In the genomic region with DNA sequence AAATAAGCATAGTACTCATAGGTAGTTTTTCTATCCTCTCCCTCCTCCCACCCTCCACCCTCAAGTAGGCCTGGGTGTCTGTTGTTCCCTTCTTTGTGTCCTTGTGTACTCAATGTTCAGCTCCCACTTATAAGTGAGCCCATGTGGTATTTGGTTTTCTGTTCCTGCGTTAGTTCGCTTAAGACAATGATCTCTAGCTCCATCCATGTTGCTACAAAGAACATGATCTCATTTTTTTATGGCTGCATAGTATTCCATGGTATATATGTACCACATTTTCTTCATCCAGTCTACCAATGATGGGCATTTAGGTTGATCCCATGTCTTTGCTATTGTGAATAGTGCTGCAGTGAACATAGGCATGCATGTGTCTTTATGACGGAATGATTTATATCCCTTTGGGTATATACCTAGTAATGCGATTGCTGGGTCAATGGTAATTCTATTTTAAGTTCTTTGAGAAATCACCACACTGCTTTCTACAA, we compare ENCODE assay signal across 8 cellular contexts. TPM values are rescaled to one million over a fixed set of nuclear protein-coding genes. Genes with fewer than 3 reads are reported as not detected.
DNase-seq lines count a peak whose midpoint lies in the region; ATAC-seq and TF ChIP-seq lines count a peak whose summit lies in the region.
"Not testable (repeated sequence)": the region's sequence is repeated elsewhere in the genome, so short reads cannot be mapped to it uniquely, and the experiment has no call there.
"Had no signal": no experiment of that assay in that cellular context is flagged by ENCODE, and none has a peak within 500 bp of the region (broad histone marks: within the 10 kb centered on the region; RNA-seq: fewer than 3 reads in every experiment).

No MANE protein-coding gene starts in this region.

- H3K27ac ChIP-seq in CD8-positive, alpha-beta memory T cell (ENCODE audit: low read depth, low read length), result not testable (repeated sequence)
- peak overlapping the region; percentile 76; the same call in 1 of the 2 replicates for H3K27ac ChIP-seq in MM.1S (ENCODE audit: low read length)

- CTCF ChIA-PET in CD8-positive, alpha-beta memory T cell (lab: Charles Lee), result interaction anchor here (1.0 to 4.5 kb wide), 4 partner anchors 17 to 80 kb away, joined by 4 to 23 read pairs (median 4); a partner anchor contains a TSS
- CTCF ChIA-PET in activated CD8-positive, alpha-beta memory T cell treated with anti-CD3 and anti-CD28 coated beads, Interleukin-2, amount 10 ng/mL, durations not matched to agents 7 days and 5 days (lab: Charles Lee), result interaction anchor here (0.9 to 2.8 kb wide), 8 partner anchors 8 to 262 kb away, joined by 3 to 15 read pairs (median 4); a partner anchor contains a TSS

- not testable (repeated sequence) for H3K36me3 Mint-ChIP-seq in CD8-positive, alpha-beta memory T cell; activated naive CD8-positive, alpha-beta T cell; progenitor cell of endocrine pancreas (ENCODE audit: insufficient read depth)
- peaks cover 45% of the 10 kb centered on the region for H3K36me3 Mint-ChIP-seq in T-helper 2 cell treated with Interferon-gamma antibody and Interleukin-4, amounts not matched to agents 5 μg/mL and 100 μg/mL, for 36 hours (ENCODE audit: low read depth)
- H3K36me3 Mint-ChIP-seq in activated CD8-positive, alpha-beta memory T cell treated with anti-CD3 and anti-CD28 coated beads, Interleukin-2, amount 10 ng/mL, durations not matched to agents 7 days and 5 days, result peaks cover 14% of the 10 kb centered on the region
- H3K36me3 Mint-ChIP-seq in immature natural killer cell, result peaks cover 10 to 18% (median 15%) of the 10 kb centered on the region in 3 donors

- H3K9me3 Mint-ChIP-seq in CD8-positive, alpha-beta memory T cell; activated CD8-positive, alpha-beta memory T cell treated with anti-CD3 and anti-CD28 coated beads, Interleukin-2, amount 10 ng/mL, durations not matched to agents 7 days and 5 days (ENCODE audit: low read depth); activated naive CD8-positive, alpha-beta T cell (ENCODE audit: low read depth); immature natural killer cell; progenitor cell of endocrine pancreas (ENCODE audit: low read depth): not testable (repeated sequence)
- peaks cover 13% of the 10 kb centered on the region for H3K9me3 Mint-ChIP-seq in T-helper 2 cell treated with Interferon-gamma antibody and Interleukin-4, amounts not matched to agents 5 μg/mL and 100 μg/mL, for 36 hours

- TF ChIP-seq CTCF in MM.1S (IDR thresholded peaks at IDR 0.05; ENCODE audit: low read length); progenitor cell of endocrine pancreas (IDR thresholded peaks at IDR 0.05; ENCODE audit: unreplicated experiment): not testable (repeated sequence)

- POLR2A ChIA-PET in CD8-positive, alpha-beta memory T cell (lab: Charles Lee), result not testable (repeated sequence)

- peak overlapping the region; percentile 62 to 87 (median 75) for H3K4me3 Mint-ChIP-seq in CD8-positive, alpha-beta memory T cell
- peak overlapping the region; percentile 70 for H3K4me3 Mint-ChIP-seq in T-helper 2 cell treated with Interferon-gamma antibody and Interleukin-4, amounts not matched to agents 5 μg/mL and 100 μg/mL, for 36 hours
- H3K4me3 Mint-ChIP-seq in activated CD8-positive, alpha-beta memory T cell treated with anti-CD3 and anti-CD28 coated beads, Interleukin-2, amount 10 ng/mL, durations not matched to agents 7 days and 5 days, result peak overlapping the region; percentile 21
- H3K4me3 Mint-ChIP-seq in activated naive CD8-positive, alpha-beta T cell, result peak overlapping the region; percentile 69
- H3K4me3 Mint-ChIP-seq in immature natural killer cell, result peak overlapping the region; percentile 66 to 85 (median 75)
- H3K4me3 Mint-ChIP-seq in progenitor cell of endocrine pancreas (ENCODE audit: low read depth), result not testable (repeated sequence)

- not testable (repeated sequence) for H3K27me3 Mint-ChIP-seq in CD8-positive, alpha-beta memory T cell; T-helper 2 cell treated with Interferon-gamma antibody and Interleukin-4, amounts not matched to agents 5 μg/mL and 100 μg/mL, for 36 hours (ENCODE audit: low read depth); activated CD8-positive, alpha-beta memory T cell treated with anti-CD3 and anti-CD28 coated beads, Interleukin-2, amount 10 ng/mL, durations not matched to agents 7 days and 5 days; activated naive CD8-positive, alpha-beta T cell
- H3K27me3 Mint-ChIP-seq in immature natural killer cell (ENCODE audit: low read depth in 3 of 3) (peaks cover 3 to 15% (median 7%) of the 10 kb centered on the region in 3 donors), progenitor cell of endocrine pancreas (peaks cover 10% of the 10 kb centered on the region)

- not testable (repeated sequence) for H3K79me2 ChIP-seq in MM.1S (ENCODE audit: low read length)

- not testable (repeated sequence) for H4K20me1 ChIP-seq in MM.1S (ENCODE audit: insufficient read depth, low read length)

- H3K27me3 ChIP-seq in CD8-positive, alpha-beta memory T cell (ENCODE audit: insufficient read depth, low read length, poor library complexity, severe bottlenecking); MM.1S (replicated peaks; ENCODE audit: insufficient read depth, low read length): not testable (repeated sequence)

- H3K4me3 ChIP-seq in CD8-positive, alpha-beta memory T cell (ENCODE audit: low read length); MM.1S (ENCODE audit: low read length): not testable (repeated sequence)

- H3K27ac Mint-ChIP-seq in CD8-positive, alpha-beta memory T cell, result peak overlapping the region; percentile 71 to 99 (median 96)
- H3K27ac Mint-ChIP-seq in T-helper 2 cell treated with Interferon-gamma antibody and Interleukin-4, amounts not matched to agents 5 μg/mL and 100 μg/mL, for 36 hours, result peak overlapping the region; percentile 95
- H3K27ac Mint-ChIP-seq in activated CD8-positive, alpha-beta memory T cell treated with anti-CD3 and anti-CD28 coated beads, Interleukin-2, amount 10 ng/mL, durations not matched to agents 7 days and 5 days, result peak overlapping the region; percentile 90
- H3K27ac Mint-ChIP-seq in activated naive CD8-positive, alpha-beta T cell, result peak overlapping the region; percentile 84
- peak overlapping the region; percentile 90 to 96 (median 93) for H3K27ac Mint-ChIP-seq in immature natural killer cell
- peak overlapping the region; percentile 24 for H3K27ac Mint-ChIP-seq in progenitor cell of endocrine pancreas

- not testable (repeated sequence) for H3K9ac ChIP-seq in MM.1S (ENCODE audit: low read length)

- ATAC-seq in activated CD8-positive, alpha-beta memory T cell treated with anti-CD3 and anti-CD28 coated beads, Interleukin-2, amount 10 ng/mL, durations not matched to agents 7 days and 5 days, result not testable (repeated sequence)

- H3K4me2 ChIP-seq in MM.1S (ENCODE audit: low read depth, low read length), result peak overlapping the region; percentile 69; the same call in 1 of the 2 replicates

- not testable (repeated sequence) for H3K9me3 ChIP-seq in CD8-positive, alpha-beta memory T cell (ENCODE audit: low read length); MM.1S (replicated peaks; ENCODE audit: insufficient read depth, low read length)

- not testable (repeated sequence) for H3K9me2 ChIP-seq in MM.1S (replicated peaks; ENCODE audit: insufficient read depth, low read length)

- not testable (repeated sequence) for H2AFZ ChIP-seq in MM.1S (ENCODE audit: low read length)

- peaks cover 62 to 77% (median 62%) of the 10 kb centered on the region in 3 donors for H3K4me1 Mint-ChIP-seq in CD8-positive, alpha-beta memory T cell
- peaks cover 84% of the 10 kb centered on the region for H3K4me1 Mint-ChIP-seq in T-helper 2 cell treated with Interferon-gamma antibody and Interleukin-4, amounts not matched to agents 5 μg/mL and 100 μg/mL, for 36 hours (ENCODE audit: low read depth)
- peaks cover 85% of the 10 kb centered on the region for H3K4me1 Mint-ChIP-seq in activated CD8-positive, alpha-beta memory T cell treated with anti-CD3 and anti-CD28 coated beads, Interleukin-2, amount 10 ng/mL, durations not matched to agents 7 days and 5 days
- H3K4me1 Mint-ChIP-seq in activated naive CD8-positive, alpha-beta T cell (ENCODE audit: low read depth), result peaks cover 54% of the 10 kb centered on the region
- H3K4me1 Mint-ChIP-seq in immature natural killer cell (peaks cover 75 to 76% of the 10 kb centered on the region in 2 donors), progenitor cell of endocrine pancreas (ENCODE audit: low read depth) (peaks cover 18% of the 10 kb centered on the region)

- H3K36me3 ChIP-seq in CD8-positive, alpha-beta memory T cell (ENCODE audit: insufficient read depth, low read length); MM.1S (replicated peaks; ENCODE audit: insufficient read depth, low read length): not testable (repeated sequence)

- not testable (repeated sequence) for DNase-seq in CD8-positive, alpha-beta memory T cell; MM.1S; T-helper 2 cell treated with Interferon-gamma antibody and Interleukin-4, amounts not matched to agents 5 μg/mL and 100 μg/mL, for 36 hours (ENCODE audit: low spot score); activated CD8-positive, alpha-beta memory T cell treated with anti-CD3 and anti-CD28 coated beads, Interleukin-2, amount 10 ng/mL, durations not matched to agents 7 days and 5 days; immature natural killer cell; progenitor cell of endocrine pancreas (ENCODE audit: low spot score, unreplicated experiment)

- H3K4me1 ChIP-seq in CD8-positive, alpha-beta memory T cell (ENCODE audit: insufficient read depth, low read length), result peaks cover 52% of the 10 kb centered on the region
- peaks cover 32% of the 10 kb centered on the region for H3K4me1 ChIP-seq in MM.1S (ENCODE audit: low read length)

- H3F3A ChIP-seq in MM.1S (ENCODE audit: insufficient read depth, low read length), result peaks cover 13% of the 10 kb centered on the region

RNA-seq across cellular contexts. Expression of a gene that starts 43.6 kb away (rescaled TPM):
- 1 to 10 TPM; 1.4 to 2.6 TPM for total RNA-seq in CD8-positive, alpha-beta memory T cell
- 8.9 TPM for polyA plus RNA-seq in CD8-positive, alpha-beta memory T cell
- total RNA-seq in activated CD8-positive, alpha-beta memory T cell treated with anti-CD3 and anti-CD28 coated beads, Interleukin-2, amount 10 ng/mL, durations not matched to agents 7 days and 5 days, result 10 to 100 TPM in 1 of 2 experiments, 1 to 10 TPM in 1; 4.7 to 16.0 TPM
- 10 to 100 TPM; 16.9 to 30.3 (median 17.5) TPM for polyA plus RNA-seq in immature natural killer cell
- 8.5 and 8.7 TPM in 2 replicates for total RNA-seq in progenitor cell of endocrine pancreas
- polyA plus RNA-seq: GM23248 had no signal

Comparison
In these comparisons a context has a peak if more than half of its experiments do, and no peak if none do; other contexts are left out.
1. H3K27ac Mint-ChIP-seq: peak in every context shown above with its lines; median percentile 96 in CD8-positive, alpha-beta memory T cell; 95 in T-helper 2 cell treated with Interferon-gamma antibody and Interleukin-4, amounts not matched to agents 5 μg/mL and 100 μg/mL, for 36 hours; 93 in immature natural killer cell; 90 in activated CD8-positive, alpha-beta memory T cell treated with anti-CD3 and anti-CD28 coated beads, Interleukin-2, amount 10 ng/mL, durations not matched to agents 7 days and 5 days; 84 in activated naive CD8-positive, alpha-beta T cell; 24 in progenitor cell of endocrine pancreas.